ENCODE assay signal across 8 cellular contexts in the genomic region with DNA sequence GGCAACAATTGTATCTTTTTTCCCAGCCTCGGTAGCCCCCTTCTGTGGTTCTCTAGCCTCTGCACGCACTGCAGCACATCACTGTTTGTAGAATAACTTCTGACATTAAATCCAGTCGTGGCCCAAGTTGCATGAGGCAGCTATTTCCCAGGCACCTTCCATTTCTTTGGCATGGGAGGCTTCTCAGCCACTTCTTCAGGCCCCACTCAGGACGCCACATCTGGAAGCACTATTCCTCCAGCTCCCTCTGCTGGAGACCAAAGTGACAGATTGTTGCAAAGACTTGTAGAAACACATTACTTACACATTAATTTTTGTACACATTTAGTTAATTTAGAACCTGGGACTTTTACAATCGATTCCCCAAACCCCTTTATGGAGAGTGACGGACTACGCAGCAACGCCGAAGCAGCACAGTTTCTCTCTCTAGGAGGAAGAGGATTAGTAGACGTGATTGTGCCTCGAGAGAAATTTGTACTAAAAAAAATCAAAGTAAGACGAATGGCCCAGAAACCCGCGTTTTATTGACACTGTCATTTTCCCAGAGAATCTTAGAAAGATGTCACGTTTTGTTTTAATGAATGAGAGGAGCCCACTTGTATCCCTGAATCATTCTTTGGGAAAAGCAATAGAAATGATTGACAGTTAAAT. TPM values are rescaled to one million over a fixed set of nuclear protein-coding genes. Genes with fewer than 3 reads are reported as not detected.
A peak's percentile ranks its signal among the peaks of the same experiment; 100 is the strongest.
DNase-seq lines count a peak whose midpoint lies in the region; ATAC-seq and TF ChIP-seq lines count a peak whose summit lies in the region.

No MANE protein-coding gene starts in this region.

- H3K79me2 ChIP-seq in HCT116 (ENCODE audit: insufficient read depth, low read length) = no peaks in the 10 kb centered on the region
- no peaks in the 10 kb centered on the region for H3K79me2 ChIP-seq in OCI-LY7 (ENCODE audit: insufficient read depth, low read depth, low read length)

- peak; percentile 95 for TF ChIP-seq RAD21 in HCT116 (IDR thresholded peaks at IDR 0.05; ENCODE audit: low read depth)

- H3K4me1 ChIP-seq in HCT116 (ENCODE audit: control insufficient read depth in 1 of 2, insufficient read depth in 2 of 2, low read length in 2 of 2) = no peaks in the 10 kb centered on the region
- H3K4me1 ChIP-seq in OCI-LY7 (ENCODE audit: insufficient read depth, low read length, poor library complexity, severe bottlenecking) = no peaks in the 10 kb centered on the region
- no peaks in the 10 kb centered on the region for H3K4me1 ChIP-seq in right lobe of liver

- H4K20me1 ChIP-seq in HCT116 (ENCODE audit: insufficient read depth) (no peaks in the 10 kb centered on the region), OCI-LY7 (ENCODE audit: insufficient read depth, low read length) (no peaks in the 10 kb centered on the region)

- H3K4me3 ChIP-seq in BJ (ENCODE audit: low read depth, low read length) (no peak overlapping the region), HCT116 (replicated peaks in 1 of 2; ENCODE audit: low read depth in 1 of 2, low read length in 2 of 2) (no peak overlapping the region), OCI-LY7 (ENCODE audit: low read depth, low read length, poor library complexity, severe bottlenecking) (no peak overlapping the region), coronary artery (no peak overlapping the region), right lobe of liver (no peak overlapping the region)

- POLR2A ChIA-PET in BJ (lab: Charles Lee) (no interaction called here), HCT116 (lab: Charles Lee) (no interaction called here), OCI-LY7 (lab: Charles Lee) (no interaction called here)

- TF ChIP-seq POLR2A in HCT116 (IDR thresholded peaks at IDR 0.05; ENCODE audit: borderline replicate concordance, extremely low read depth, insufficient read depth, insufficient read length) = no peak
- no peak for TF ChIP-seq POLR2A in right lobe of liver (IDR thresholded peaks at IDR 0.05)

- 33% methylated on average over 15 of the region's 15 CpGs for WGBS in right lobe of liver (ENCODE audit: insufficient coverage, low coverage, low lambda C conversion rate, missing lambda C conversion rate)

- CTCF ChIA-PET in BJ (lab: Yijun Ruan, JAX) (interaction anchor here (0.6 to 4.9 kb wide), 22 partner anchors 13 to 414 kb away, joined by 3 to 92 read pairs (median 4); a partner anchor contains a TSS), HCT116 (lab: Charles Lee) (interaction anchor here (0.6 to 2.4 kb wide), 6 partner anchors 124 to 219 kb away, joined by 3 to 23 read pairs (median 8); no protein-coding TSS in a partner anchor), OCI-LY7 (lab: Charles Lee; ENCODE audit: unreplicated experiment) (no interaction called here)

- intact Hi-C loops in HCT116 (cut with micrococcal nuclease) = loop anchor here (1.0 kb wide), 3 partner anchors 122 to 220 kb away; a partner anchor contains a TSS
- intact Hi-C loops in OCI-LY7 (cut with micrococcal nuclease; ENCODE audit: unreplicated experiment) = no loop called here
- intact Hi-C loops in right lobe of liver (cut with DNase I) = no loop called here

- no TSS peak for BruUV-seq in HCT116 (replicated peaks; lab: Mats Ljungman, UMichigan)
- no TSS peak for BruUV-seq in OCI-LY7 (replicated peaks; lab: Mats Ljungman, UMichigan)

- H3K36me3 ChIP-seq in BJ (ENCODE audit: control insufficient read depth, insufficient read depth, low read length) = no peaks in the 10 kb centered on the region
- no peaks in the 10 kb centered on the region for H3K36me3 ChIP-seq in HCT116 (ENCODE audit: control insufficient read depth in 1 of 2, insufficient read depth in 2 of 2, low read length in 2 of 2)
- H3K36me3 ChIP-seq in OCI-LY7 (ENCODE audit: insufficient read depth, low read length) = no peaks in the 10 kb centered on the region
- H3K36me3 ChIP-seq in right lobe of liver = no peaks in the 10 kb centered on the region

- H3K9me3 ChIP-seq in HCT116 (ENCODE audit: control insufficient read depth in 1 of 2, insufficient read depth in 1 of 2, low read depth in 1 of 2, low read length in 2 of 2) = no peaks in the 10 kb centered on the region
- H3K9me3 ChIP-seq in OCI-LY7 (ENCODE audit: low read length) = no peaks in the 10 kb centered on the region
- no peaks in the 10 kb centered on the region for H3K9me3 ChIP-seq in right lobe of liver

- H3K27ac ChIP-seq in HCT116 (ENCODE audit: low read depth, low read length) = no peak overlapping the region
- H3K27ac ChIP-seq in OCI-LY7 (ENCODE audit: low read depth, low read length, poor library complexity, severe bottlenecking) = no peak overlapping the region
- H3K27ac ChIP-seq in coronary artery = no peak overlapping the region
- no peak overlapping the region for H3K27ac ChIP-seq in right lobe of liver

- peak; percentile 98 for ATAC-seq in HCT116
- ATAC-seq in right lobe of liver = peak; percentile 84 to 92 (median 88)

- peak overlapping the region; percentile 44 for H3K4me2 ChIP-seq in HCT116 (ENCODE audit: low read length)
- H3K4me2 ChIP-seq in OCI-LY7 (ENCODE audit: low read length) = no peak overlapping the region

- H2AFZ ChIP-seq in HCT116 (ENCODE audit: low read depth, low read length, poor library complexity, severe bottlenecking) (peak overlapping the region; percentile 65), OCI-LY7 (ENCODE audit: low read length) (no peak overlapping the region)

- H3K9me2 ChIP-seq in HCT116 (ENCODE audit: insufficient read depth) (no peaks in the 10 kb centered on the region), OCI-LY7 (ENCODE audit: insufficient read depth, low read length) (no peaks in the 10 kb centered on the region)

- DNase-seq in BJ (ENCODE audit: low read depth) (peak; percentile 23), HCT116 (ENCODE audit: low read depth, low spot score) (peak; percentile 62), OCI-LY7 (ENCODE audit: low spot score) (peak; percentile 1), coronary artery (ENCODE audit: low spot score) (no peak), right lobe of liver (peak in 2 of 3 donors; percentile 32 to 58), ureter (ENCODE audit: low spot score) (peak; percentile 60), NCI-H146 (lab: John Stamatoyannopoulos, UW) (no peak), NCI-H187 treated with DMSO at 0.1 percent for 48 hours (lab: John Stamatoyannopoulos, UW) (no peak)

- H3K27me3 ChIP-seq in BJ (ENCODE audit: control insufficient read depth, insufficient read depth, low read length) = no peaks in the 10 kb centered on the region
- H3K27me3 ChIP-seq in HCT116 (ENCODE audit: insufficient read depth, low read length) = no peaks in the 10 kb centered on the region
- no peaks in the 10 kb centered on the region for H3K27me3 ChIP-seq in right lobe of liver

- TF ChIP-seq CTCF in BJ (IDR thresholded peaks at IDR 0.05; ENCODE audit: insufficient read depth, low read depth, low read length) (peak; percentile 75), HCT116 (IDR thresholded peaks at IDR 0.05 in 2 of 3, conservative IDR thresholded peaks at IDR 0.05 in 1 of 3; ENCODE audit: borderline replicate concordance in 1 of 3, insufficient read depth in 1 of 3, low read depth in 2 of 3, low read length in 2 of 3) (peak; percentile 60 to 85 (median 81)), OCI-LY7 (conservative IDR thresholded peaks at IDR 0.05; ENCODE audit: low read length) (peak; percentile 68), coronary artery (IDR thresholded peaks at IDR 0.05) (peak; percentile 53), right lobe of liver (IDR thresholded peaks at IDR 0.05) (peak; percentile 65 to 75 (median 72))

- RAD21 ChIA-PET in HCT116 (lab: Charles Lee; ENCODE audit: low non-redundant PET in 1 of 2, low total read pairs in 2 of 2, uncharacterized antibody in 2 of 2, unreplicated experiment in 2 of 2) = interaction anchor here (0.6 to 1.1 kb wide), 4 partner anchors 124 to 190 kb away, joined by 3 to 11 read pairs (median 3); no protein-coding TSS in a partner anchor

- no peak overlapping the region for H3K9ac ChIP-seq in HCT116 (ENCODE audit: low read length)

TF ChIP-seq in HCT116, 20 proteins besides CTCF, POLR2A, EP300 and RAD21:
- no peak for TF ChIP-seq TCF7L2 (IDR thresholded peaks at IDR 0.05; ENCODE audit: borderline replicate concordance, extremely low read depth, insufficient read depth, insufficient read length)
- no peak for TF ChIP-seq FOSL1 (IDR thresholded peaks at IDR 0.05; ENCODE audit: low read depth)
- TF ChIP-seq CBX3 (IDR thresholded peaks at IDR 0.05; ENCODE audit: low read depth) = no peak
- TF ChIP-seq ZFX (IDR thresholded peaks at IDR 0.05) = no peak

RNA-seq across cellular contexts. Expression of a gene that starts 57.8 kb away (rescaled TPM):
- 5.3 and 8.0 TPM in 2 replicates for polyA plus RNA-seq in BJ (2011; rRNA removed)
- polyA minus RNA-seq in BJ (2011; rRNA and poly(A)+ RNA removed) = 9.0 and 17.2 TPM in 2 replicates
- total RNA-seq in HCT116 (2021; ENCODE audit: unreplicated experiment) = 39.1 TPM
- 6.0 and 6.9 TPM in 2 replicates for polyA plus RNA-seq in HCT116 (2012)
- total RNA-seq in OCI-LY7 (2014; rRNA removed; shearing (Covaris generic)) = 0.21 and 0.98 TPM in 2 replicates
- total RNA-seq in OCI-LY7 (2022) = 2.1 and 4.6 TPM in 2 replicates
- total RNA-seq in right lobe of liver = 10 to 100 TPM in 4 of 6 experiments, 1 to 10 TPM in 2; 7.1 to 25.9 (median 18.4) TPM
- total RNA-seq in ureter = 68.3 TPM

Comparison
In these comparisons a context has a peak if more than half of its experiments do, and no peak if none do; other contexts are left out.
1. DNase-seq: peak in BJ (single experiment), HCT116 (single experiment), OCI-LY7 (single experiment), right lobe of liver (2 of 3) and ureter (single experiment); none in coronary artery (single experiment), NCI-H146 (single experiment) and NCI-H187 treated with DMSO at 0.1 percent for 48 hours (single experiment).
2. Peak in every context shown above with its lines, with median percentiles within 50 percentile points of each other: CTCF ChIP-seq.